1 cellular context compared by ENCODE assay signal in the genomic region with DNA sequence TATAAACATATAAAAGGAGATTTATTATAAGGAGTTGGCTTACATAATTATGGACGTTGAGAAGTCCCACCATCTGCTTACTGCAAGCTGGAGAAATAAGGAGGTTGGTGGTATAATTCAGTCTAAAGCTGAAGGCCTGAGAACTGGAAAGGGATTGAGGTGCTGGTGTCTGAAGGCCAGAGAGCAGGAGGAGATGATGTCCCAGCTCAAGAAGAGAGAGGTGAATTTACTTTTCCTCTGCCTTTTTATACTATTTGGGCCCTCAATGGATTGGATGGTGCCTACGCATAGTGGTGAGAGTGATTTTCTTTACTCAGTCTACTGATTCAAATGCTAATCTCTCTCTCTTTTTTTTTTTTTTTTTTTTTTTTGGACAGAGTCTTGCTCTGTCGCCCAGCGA.
A peak's percentile ranks its signal among the peaks of the same experiment; 100 is the strongest.
TF ChIP-seq lines count a peak whose summit lies in the region.

No MANE protein-coding gene starts in this region.

TF ChIP-seq in GM23338, 12 proteins besides CTCF, POLR2A, EP300 and RAD21 (continued from another document):
- TF ChIP-seq, protein P1, sequence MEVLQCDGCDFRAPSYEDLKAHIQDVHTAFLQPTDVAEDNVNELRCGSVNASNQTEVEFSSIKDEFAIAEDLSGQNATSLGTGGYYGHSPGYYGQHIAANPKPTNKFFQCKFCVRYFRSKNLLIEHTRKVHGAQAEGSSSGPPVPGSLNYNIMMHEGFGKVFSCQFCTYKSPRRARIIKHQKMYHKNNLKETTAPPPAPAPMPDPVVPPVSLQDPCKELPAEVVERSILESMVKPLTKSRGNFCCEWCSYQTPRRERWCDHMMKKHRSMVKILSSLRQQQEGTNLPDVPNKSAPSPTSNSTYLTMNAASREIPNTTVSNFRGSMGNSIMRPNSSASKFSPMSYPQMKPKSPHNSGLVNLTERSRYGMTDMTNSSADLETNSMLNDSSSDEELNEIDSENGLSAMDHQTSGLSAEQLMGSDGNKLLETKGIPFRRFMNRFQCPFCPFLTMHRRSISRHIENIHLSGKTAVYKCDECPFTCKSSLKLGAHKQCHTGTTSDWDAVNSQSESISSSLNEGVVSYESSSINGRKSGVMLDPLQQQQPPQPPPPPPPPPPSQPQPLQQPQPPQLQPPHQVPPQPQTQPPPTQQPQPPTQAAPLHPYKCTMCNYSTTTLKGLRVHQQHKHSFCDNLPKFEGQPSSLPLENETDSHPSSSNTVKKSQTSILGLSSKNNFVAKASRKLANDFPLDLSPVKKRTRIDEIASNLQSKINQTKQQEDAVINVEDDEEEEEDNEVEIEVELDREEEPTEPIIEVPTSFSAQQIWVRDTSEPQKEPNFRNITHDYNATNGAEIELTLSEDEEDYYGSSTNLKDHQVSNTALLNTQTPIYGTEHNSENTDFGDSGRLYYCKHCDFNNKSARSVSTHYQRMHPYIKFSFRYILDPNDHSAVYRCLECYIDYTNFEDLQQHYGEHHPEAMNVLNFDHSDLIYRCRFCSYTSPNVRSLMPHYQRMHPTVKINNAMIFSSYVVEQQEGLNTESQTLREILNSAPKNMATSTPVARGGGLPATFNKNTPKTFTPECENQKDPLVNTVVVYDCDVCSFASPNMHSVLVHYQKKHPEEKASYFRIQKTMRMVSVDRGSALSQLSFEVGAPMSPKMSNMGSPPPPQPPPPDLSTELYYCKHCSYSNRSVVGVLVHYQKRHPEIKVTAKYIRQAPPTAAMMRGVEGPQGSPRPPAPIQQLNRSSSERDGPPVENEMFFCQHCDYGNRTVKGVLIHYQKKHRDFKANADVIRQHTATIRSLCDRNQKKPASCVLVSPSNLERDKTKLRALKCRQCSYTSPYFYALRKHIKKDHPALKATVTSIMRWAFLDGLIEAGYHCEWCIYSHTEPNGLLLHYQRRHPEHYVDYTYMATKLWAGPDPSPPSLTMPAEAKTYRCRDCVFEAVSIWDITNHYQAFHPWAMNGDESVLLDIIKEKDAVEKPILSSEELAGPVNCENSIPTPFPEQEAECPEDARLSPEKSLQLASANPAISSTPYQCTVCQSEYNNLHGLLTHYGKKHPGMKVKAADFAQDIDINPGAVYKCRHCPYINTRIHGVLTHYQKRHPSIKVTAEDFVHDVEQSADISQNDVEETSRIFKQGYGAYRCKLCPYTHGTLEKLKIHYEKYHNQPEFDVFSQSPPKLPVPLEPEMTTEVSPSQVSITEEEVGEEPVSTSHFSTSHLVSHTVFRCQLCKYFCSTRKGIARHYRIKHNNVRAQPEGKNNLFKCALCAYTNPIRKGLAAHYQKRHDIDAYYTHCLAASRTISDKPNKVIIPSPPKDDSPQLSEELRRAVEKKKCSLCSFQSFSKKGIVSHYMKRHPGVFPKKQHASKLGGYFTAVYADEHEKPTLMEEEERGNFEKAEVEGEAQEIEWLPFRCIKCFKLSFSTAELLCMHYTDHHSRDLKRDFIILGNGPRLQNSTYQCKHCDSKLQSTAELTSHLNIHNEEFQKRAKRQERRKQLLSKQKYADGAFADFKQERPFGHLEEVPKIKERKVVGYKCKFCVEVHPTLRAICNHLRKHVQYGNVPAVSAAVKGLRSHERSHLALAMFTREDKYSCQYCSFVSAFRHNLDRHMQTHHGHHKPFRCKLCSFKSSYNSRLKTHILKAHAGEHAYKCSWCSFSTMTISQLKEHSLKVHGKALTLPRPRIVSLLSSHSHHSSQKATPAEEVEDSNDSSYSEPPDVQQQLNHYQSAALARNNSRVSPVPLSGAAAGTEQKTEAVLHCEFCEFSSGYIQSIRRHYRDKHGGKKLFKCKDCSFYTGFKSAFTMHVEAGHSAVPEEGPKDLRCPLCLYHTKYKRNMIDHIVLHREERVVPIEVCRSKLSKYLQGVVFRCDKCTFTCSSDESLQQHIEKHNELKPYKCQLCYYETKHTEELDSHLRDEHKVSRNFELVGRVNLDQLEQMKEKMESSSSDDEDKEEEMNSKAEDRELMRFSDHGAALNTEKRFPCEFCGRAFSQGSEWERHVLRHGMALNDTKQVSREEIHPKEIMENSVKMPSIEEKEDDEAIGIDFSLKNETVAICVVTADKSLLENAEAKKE (CRISPR knock-in tag; IDR thresholded peaks at IDR 0.05) = peak; percentile 99
- TF ChIP-seq NANOG (IDR thresholded peaks at IDR 0.05; ENCODE audit: borderline replicate concordance) (no peak), CREB1 (CRISPR knock-in tag; IDR thresholded peaks at IDR 0.05; ENCODE audit: low read depth) (no peak), POLR2AphosphoS5 (IDR thresholded peaks at IDR 0.05; ENCODE audit: low read depth) (no peak)
- TF ChIP-seq, protein P2, sequence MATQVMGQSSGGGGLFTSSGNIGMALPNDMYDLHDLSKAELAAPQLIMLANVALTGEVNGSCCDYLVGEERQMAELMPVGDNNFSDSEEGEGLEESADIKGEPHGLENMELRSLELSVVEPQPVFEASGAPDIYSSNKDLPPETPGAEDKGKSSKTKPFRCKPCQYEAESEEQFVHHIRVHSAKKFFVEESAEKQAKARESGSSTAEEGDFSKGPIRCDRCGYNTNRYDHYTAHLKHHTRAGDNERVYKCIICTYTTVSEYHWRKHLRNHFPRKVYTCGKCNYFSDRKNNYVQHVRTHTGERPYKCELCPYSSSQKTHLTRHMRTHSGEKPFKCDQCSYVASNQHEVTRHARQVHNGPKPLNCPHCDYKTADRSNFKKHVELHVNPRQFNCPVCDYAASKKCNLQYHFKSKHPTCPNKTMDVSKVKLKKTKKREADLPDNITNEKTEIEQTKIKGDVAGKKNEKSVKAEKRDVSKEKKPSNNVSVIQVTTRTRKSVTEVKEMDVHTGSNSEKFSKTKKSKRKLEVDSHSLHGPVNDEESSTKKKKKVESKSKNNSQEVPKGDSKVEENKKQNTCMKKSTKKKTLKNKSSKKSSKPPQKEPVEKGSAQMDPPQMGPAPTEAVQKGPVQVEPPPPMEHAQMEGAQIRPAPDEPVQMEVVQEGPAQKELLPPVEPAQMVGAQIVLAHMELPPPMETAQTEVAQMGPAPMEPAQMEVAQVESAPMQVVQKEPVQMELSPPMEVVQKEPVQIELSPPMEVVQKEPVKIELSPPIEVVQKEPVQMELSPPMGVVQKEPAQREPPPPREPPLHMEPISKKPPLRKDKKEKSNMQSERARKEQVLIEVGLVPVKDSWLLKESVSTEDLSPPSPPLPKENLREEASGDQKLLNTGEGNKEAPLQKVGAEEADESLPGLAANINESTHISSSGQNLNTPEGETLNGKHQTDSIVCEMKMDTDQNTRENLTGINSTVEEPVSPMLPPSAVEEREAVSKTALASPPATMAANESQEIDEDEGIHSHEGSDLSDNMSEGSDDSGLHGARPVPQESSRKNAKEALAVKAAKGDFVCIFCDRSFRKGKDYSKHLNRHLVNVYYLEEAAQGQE (IDR thresholded peaks at IDR 0.05; ENCODE audit: unreplicated experiment) = no peak
- TF ChIP-seq, protein P3, sequence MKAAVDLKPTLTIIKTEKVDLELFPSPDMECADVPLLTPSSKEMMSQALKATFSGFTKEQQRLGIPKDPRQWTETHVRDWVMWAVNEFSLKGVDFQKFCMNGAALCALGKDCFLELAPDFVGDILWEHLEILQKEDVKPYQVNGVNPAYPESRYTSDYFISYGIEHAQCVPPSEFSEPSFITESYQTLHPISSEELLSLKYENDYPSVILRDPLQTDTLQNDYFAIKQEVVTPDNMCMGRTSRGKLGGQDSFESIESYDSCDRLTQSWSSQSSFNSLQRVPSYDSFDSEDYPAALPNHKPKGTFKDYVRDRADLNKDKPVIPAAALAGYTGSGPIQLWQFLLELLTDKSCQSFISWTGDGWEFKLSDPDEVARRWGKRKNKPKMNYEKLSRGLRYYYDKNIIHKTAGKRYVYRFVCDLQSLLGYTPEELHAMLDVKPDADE (IDR thresholded peaks at IDR 0.05) = no peak
